ENCODE assay signal across 11 cellular contexts in the genomic region with DNA sequence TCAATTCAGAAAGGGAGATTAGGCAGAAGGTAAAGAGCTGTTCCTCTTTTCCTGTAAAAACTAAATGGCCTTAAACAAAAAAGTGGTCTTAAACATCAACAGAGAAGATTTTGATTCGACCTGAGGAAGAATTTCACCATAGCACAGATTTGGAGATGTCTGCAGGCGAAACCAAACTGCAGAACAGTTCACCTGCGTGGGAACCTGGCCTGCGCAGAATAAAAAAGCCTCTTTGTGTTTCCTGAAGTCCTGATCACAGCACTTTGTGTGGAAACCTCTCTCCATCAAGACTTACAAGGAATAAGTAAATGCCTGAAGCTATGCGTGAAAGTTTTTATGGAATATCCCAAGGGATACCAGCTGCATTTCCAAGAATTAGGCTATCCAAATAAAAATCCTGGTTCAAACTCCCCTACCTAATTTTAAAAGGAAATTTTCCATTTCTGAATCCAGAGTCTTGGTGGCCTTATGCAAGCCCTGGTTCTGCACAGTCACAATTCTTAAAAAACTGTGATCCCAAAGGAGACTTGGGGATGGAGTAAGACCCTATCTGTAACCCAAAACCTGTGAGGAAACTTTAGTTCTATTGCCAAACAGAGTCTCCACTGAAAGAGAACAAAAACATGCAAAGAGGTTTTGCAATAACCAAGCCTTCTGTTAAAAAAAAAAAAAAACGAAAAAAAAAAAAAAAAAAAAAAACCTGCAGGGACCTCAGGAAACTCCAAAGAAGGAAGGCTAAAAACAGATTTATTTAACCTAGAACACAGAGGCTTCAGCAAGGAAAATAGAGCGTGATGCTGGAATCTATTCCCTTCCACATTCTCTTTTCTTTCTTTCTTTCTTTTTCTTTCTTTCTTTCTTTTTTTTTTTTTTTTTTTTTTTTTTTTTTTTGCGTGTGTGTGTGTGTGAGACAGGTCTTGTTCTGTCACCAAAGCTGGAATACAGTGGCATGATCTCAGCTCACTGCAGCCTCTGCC. TPM values are rescaled to one million over a fixed set of nuclear protein-coding genes. Genes with fewer than 3 reads are reported as not detected.
DNase-seq lines count a peak whose midpoint lies in the region; ATAC-seq, FAIRE-seq and TF ChIP-seq lines count a peak whose summit lies in the region.
"Had no signal": no experiment of that assay in that cellular context is flagged by ENCODE, and none has a peak within 500 bp of the region (broad histone marks: within the 10 kb centered on the region; RNA-seq: fewer than 3 reads in every experiment).

No MANE protein-coding gene starts in this region.

- DNase-seq in activated CD8-positive, alpha-beta memory T cell treated with anti-CD3 and anti-CD28 coated beads, Interleukin-2, amount 50 U/mL, for 48 hours, result peak; percentile 10
- DNase-seq in activated CD8-positive, alpha-beta memory T cell treated with anti-CD3 and anti-CD28 coated beads for 24 hours, result no peak
- DNase-seq in bronchial epithelial cell (ENCODE audit: low read depth) (peak; percentile 38), HepG2 (ENCODE audit: low spot score) (peak; percentile 73), uterus (peak in 1 of 2 donors; percentile 5), DMS114 treated with DMSO at 0.1 percent for 48 hours (lab: John Stamatoyannopoulos, UW; ENCODE audit: unreplicated experiment) (no peak), substantia nigra (lab: John Stamatoyannopoulos, UW) (no peak)

- H2AFZ ChIP-seq in HepG2 (ENCODE audit: low read length), result peak overlapping the region; percentile 74

- H3K4me3 ChIP-seq in bronchial epithelial cell (ENCODE audit: low read depth, low read length) (no peak overlapping the region), HepG2 (replicated peaks in 1 of 3; ENCODE audit: insufficient read depth in 1 of 3, low read depth in 2 of 3, low read length in 3 of 3) (no peak overlapping the region), uterus (no peak overlapping the region)
- H3K4me3 ChIP-seq: thyroid gland had no signal

- TF ChIP-seq POLR2A in HepG2 (IDR thresholded peaks at IDR 0.05; ENCODE audit: insufficient read depth in 1 of 2, low read depth in 2 of 2, low read length in 2 of 2), result no peak
- TF ChIP-seq POLR2A in uterus (IDR thresholded peaks at IDR 0.05), result no peak

- BruUV-seq in HepG2 (replicated peaks; lab: Mats Ljungman, UMichigan), result no TSS peak

- no peaks in the 10 kb centered on the region for H3K27me3 ChIP-seq in bronchial epithelial cell (ENCODE audit: control insufficient read depth, insufficient read depth, low read length)
- no peaks in the 10 kb centered on the region for H3K27me3 ChIP-seq in HepG2 (ENCODE audit: control insufficient read depth in 1 of 2, insufficient read depth in 2 of 2, low read length in 2 of 2)
- no peaks in the 10 kb centered on the region for H3K27me3 ChIP-seq in uterus
- H3K27me3 ChIP-seq: thyroid gland had no signal

- intact Hi-C loops in HepG2 (cut with micrococcal nuclease; ENCODE audit: unreplicated experiment), result loop anchor here (2.0 kb wide), 1 partner anchor 14 kb away; no protein-coding TSS in a partner anchor
- intact Hi-C loops in uterus (cut with DNase I; ENCODE audit: low total_unique reads), result no loop called here

- H3K9me3 ChIP-seq in HepG2 (ENCODE audit: low read length) (no peaks in the 10 kb centered on the region), uterus (no peaks in the 10 kb centered on the region)
- H3K9me3 ChIP-seq: thyroid gland had no signal

- CTCF ChIA-PET in HepG2 (lab: Yijun Ruan, JAX; ENCODE audit: low intra/inter-chr PET ratio, low total read pairs), result no interaction called here

- H3K9ac ChIP-seq in HepG2 (ENCODE audit: insufficient read depth, low read depth, low read length), result peak overlapping the region; percentile 18; the same call in 1 of the 2 replicates

- 57% methylated on average over 8 of the region's 8 CpGs for WGBS in HepG2 (ENCODE audit: low lambda C conversion rate)

- in situ Hi-C loops in HepG2 (cut with HindIII; ENCODE audit: extremely low pct_ligation_motif_present, low pct_unique_long_range_greater_than_20kb), result no loop called here

- H3K79me2 ChIP-seq in HepG2 (ENCODE audit: insufficient read depth, low read length), result no peaks in the 10 kb centered on the region

- H3K4me1 ChIP-seq in HepG2 (ENCODE audit: insufficient read depth, low read length) (peaks cover 90% of the 10 kb centered on the region), uterus (no peaks in the 10 kb centered on the region)

- POLR2A ChIA-PET in HepG2 (lab: Yijun Ruan, JAX), result interaction anchor here (0.9 to 1.8 kb wide), 3 partner anchors 11 to 89 kb away, joined by 3 to 20 read pairs (median 7); no protein-coding TSS in a partner anchor

- no peak for TF ChIP-seq CTCF in bronchial epithelial cell (IDR thresholded peaks at IDR 0.05; ENCODE audit: insufficient read depth, low read length, severe bottlenecking)
- no peak for TF ChIP-seq CTCF in HepG2 (CRISPR knock-in tag; IDR thresholded peaks at IDR 0.05)
- no peak for TF ChIP-seq CTCF in uterus (IDR thresholded peaks at IDR 0.05)

- TF ChIP-seq EP300 in HepG2 (IDR thresholded peaks at IDR 0.05; ENCODE audit: low read depth in 2 of 2, low read length in 2 of 2) (peak in 1 of 2 experiments; percentile 51; a peak in 1 of 4 replicates), HepG2 (CRISPR knock-in tag; IDR thresholded peaks at IDR 0.05; ENCODE audit: borderline replicate concordance) (no peak)

- TF ChIP-seq RAD21 in HepG2 (CRISPR knock-in tag; IDR thresholded peaks at IDR 0.05), result no peak

- peak overlapping the region; percentile 71 for H3K4me2 ChIP-seq in HepG2 (ENCODE audit: low read depth, low read length)

- H3K27ac ChIP-seq in HepG2 (ENCODE audit: extremely low read length, insufficient read depth, low read length) (peak overlapping the region; percentile 20), uterus (peak overlapping the region; percentile 20 to 65), substantia nigra (ENCODE audit: low read depth, low read length, poor library complexity, severe bottlenecking) (no peak overlapping the region)
- H3K27ac ChIP-seq: thyroid gland had no signal

- ATAC-seq in HepG2 (no peak), HG03196 (IDR thresholded peaks at IDR 0.05; ENCODE audit: unreplicated experiment) (no peak)
- ATAC-seq: SK-N-SH treated with all-trans-retinoic acid at 6 μM for 48 hours had no signal

- FAIRE-seq in bronchial epithelial cell (lab: Jason Lieb, UNC) (no peak), HepG2 (lab: Jason Lieb, UNC) (peak; percentile 37)
- FAIRE-seq: A204.1 had no signal

- no peaks in the 10 kb centered on the region for H4K20me1 ChIP-seq in HepG2 (ENCODE audit: insufficient read depth, low read length)

- no peaks in the 10 kb centered on the region for H3K36me3 ChIP-seq in bronchial epithelial cell (ENCODE audit: control insufficient read depth, insufficient read depth, low read length)
- H3K36me3 ChIP-seq in HepG2 (replicated peaks in 1 of 2; ENCODE audit: control insufficient read depth in 1 of 2, insufficient read depth in 2 of 2, low read length in 2 of 2), result no peaks in the 10 kb centered on the region
- H3K36me3 ChIP-seq in uterus, result no peaks in the 10 kb centered on the region
- H3K36me3 ChIP-seq: thyroid gland had no signal

RNA-seq across cellular contexts. Expression of gene CALML3, which starts 10.4 kb away (rescaled TPM):
- total RNA-seq in bronchial epithelial cell (0.53 and 1.0 TPM in 2 replicates), HepG2 (2016; rRNA removed; fragmentation: Illumina TruSeq; extraction: Trizol) (not detected in 2 replicates), uterus (not detected)
- not detected in 2 replicates for total RNA-seq in HepG2 (2016; cell fraction: cytosol; rRNA removed; fragmentation: Illumina TruSeq; extraction: Trizol; ENCODE audit: low read depth)
- total RNA-seq in HepG2 (2016; cell fraction: insoluble cytoplasmic fraction; rRNA removed; fragmentation: Illumina TruSeq; extraction: Trizol), result not detected in 2 replicates
- not detected in 2 replicates for total RNA-seq in HepG2 (2016; cell fraction: membrane; rRNA removed; fragmentation: Illumina TruSeq; extraction: Trizol)
- not detected in 2 replicates for total RNA-seq in HepG2 (2016; cell fraction: nucleus; rRNA removed; fragmentation: Illumina TruSeq; extraction: Trizol)
- polyA plus RNA-seq in HepG2 (2011; rRNA removed), result not detected in 2 replicates
- not detected in 2 replicates for polyA plus RNA-seq in HepG2 (2011; cell fraction: cytosol; rRNA removed)
- not detected in 2 replicates for polyA plus RNA-seq in HepG2 (2011; cell fraction: nucleus; rRNA removed)
- not detected in 2 replicates for polyA plus RNA-seq in HepG2 (2012)
- polyA plus RNA-seq in HepG2 (2016; cell fraction: cytosol; fragmentation: Illumina TruSeq; extraction: Trizol; ENCODE audit: low read depth), result not detected in 2 replicates
- polyA plus RNA-seq in HepG2 (2016; cell fraction: insoluble cytoplasmic fraction; fragmentation: Illumina TruSeq; extraction: Trizol; ENCODE audit: low read depth), result not detected in 2 replicates
- polyA plus RNA-seq in HepG2 (2016; cell fraction: membrane; fragmentation: Illumina TruSeq; extraction: Trizol; ENCODE audit: low read depth), result not detected in 2 replicates
- polyA plus RNA-seq in HepG2 (2016; cell fraction: nucleus; fragmentation: Illumina TruSeq; extraction: Trizol; ENCODE audit: insufficient read depth, low read depth), result not detected in 2 replicates
- not detected in 2 replicates for polyA minus RNA-seq in HepG2 (2011; rRNA and poly(A)+ RNA removed; ENCODE audit: low replicate concordance)
- polyA minus RNA-seq in HepG2 (2011; cell fraction: cytosol; rRNA and poly(A)+ RNA removed), result not detected in 2 replicates
- not detected in 2 replicates for polyA minus RNA-seq in HepG2 (2011; cell fraction: nucleus; rRNA and poly(A)+ RNA removed)

RNA-seq across cellular contexts. Expression of gene CALML5, which starts 35.8 kb away (rescaled TPM):
- total RNA-seq in bronchial epithelial cell (0.79 and 4.4 TPM in 2 replicates), HepG2 (2016; rRNA removed; fragmentation: Illumina TruSeq; extraction: Trizol) (not detected in 2 replicates), uterus (not detected)
- total RNA-seq in HepG2 (2016; cell fraction: cytosol; rRNA removed; fragmentation: Illumina TruSeq; extraction: Trizol; ENCODE audit: low read depth), result not detected in 2 replicates
- total RNA-seq in HepG2 (2016; cell fraction: insoluble cytoplasmic fraction; rRNA removed; fragmentation: Illumina TruSeq; extraction: Trizol), result not detected in 2 replicates
- not detected in 2 replicates for total RNA-seq in HepG2 (2016; cell fraction: membrane; rRNA removed; fragmentation: Illumina TruSeq; extraction: Trizol)
- not detected in 2 replicates for total RNA-seq in HepG2 (2016; cell fraction: nucleus; rRNA removed; fragmentation: Illumina TruSeq; extraction: Trizol)
- not detected in 2 replicates for polyA plus RNA-seq in HepG2 (2011; rRNA removed)
- not detected in 2 replicates for polyA plus RNA-seq in HepG2 (2011; cell fraction: cytosol; rRNA removed)
- polyA plus RNA-seq in HepG2 (2011; cell fraction: nucleus; rRNA removed), result not detected in 2 replicates
- polyA plus RNA-seq in HepG2 (2012), result not detected in 2 replicates
- not detected in 2 replicates for polyA plus RNA-seq in HepG2 (2016; cell fraction: cytosol; fragmentation: Illumina TruSeq; extraction: Trizol; ENCODE audit: low read depth)
- polyA plus RNA-seq in HepG2 (2016; cell fraction: insoluble cytoplasmic fraction; fragmentation: Illumina TruSeq; extraction: Trizol; ENCODE audit: low read depth), result not detected in 2 replicates
- not detected in 2 replicates for polyA plus RNA-seq in HepG2 (2016; cell fraction: membrane; fragmentation: Illumina TruSeq; extraction: Trizol; ENCODE audit: low read depth)
- not detected in 2 replicates for polyA plus RNA-seq in HepG2 (2016; cell fraction: nucleus; fragmentation: Illumina TruSeq; extraction: Trizol; ENCODE audit: insufficient read depth, low read depth)
- polyA minus RNA-seq in HepG2 (2011; rRNA and poly(A)+ RNA removed; ENCODE audit: low replicate concordance), result not detected in 2 replicates
- polyA minus RNA-seq in HepG2 (2011; cell fraction: cytosol; rRNA and poly(A)+ RNA removed), result not detected in 2 replicates
- not detected in 2 replicates for polyA minus RNA-seq in HepG2 (2011; cell fraction: nucleus; rRNA and poly(A)+ RNA removed)
- total RNA-seq: thyroid gland had no signal

Comparison
In these comparisons a context has a peak if more than half of its experiments do, and no peak if none do; other contexts are left out.
1. DNase-seq: peak in activated CD8-positive, alpha-beta memory T cell treated with anti-CD3 and anti-CD28 coated beads, Interleukin-2, amount 50 U/mL, for 48 hours (single experiment), bronchial epithelial cell (single experiment) and HepG2 (single experiment); none in activated CD8-positive, alpha-beta memory T cell treated with anti-CD3 and anti-CD28 coated beads for 24 hours (single experiment), DMS114 treated with DMSO at 0.1 percent for 48 hours (single experiment) and substantia nigra (0 of 49).